19 cellular contexts compared by ENCODE assay signal in the genomic region with DNA sequence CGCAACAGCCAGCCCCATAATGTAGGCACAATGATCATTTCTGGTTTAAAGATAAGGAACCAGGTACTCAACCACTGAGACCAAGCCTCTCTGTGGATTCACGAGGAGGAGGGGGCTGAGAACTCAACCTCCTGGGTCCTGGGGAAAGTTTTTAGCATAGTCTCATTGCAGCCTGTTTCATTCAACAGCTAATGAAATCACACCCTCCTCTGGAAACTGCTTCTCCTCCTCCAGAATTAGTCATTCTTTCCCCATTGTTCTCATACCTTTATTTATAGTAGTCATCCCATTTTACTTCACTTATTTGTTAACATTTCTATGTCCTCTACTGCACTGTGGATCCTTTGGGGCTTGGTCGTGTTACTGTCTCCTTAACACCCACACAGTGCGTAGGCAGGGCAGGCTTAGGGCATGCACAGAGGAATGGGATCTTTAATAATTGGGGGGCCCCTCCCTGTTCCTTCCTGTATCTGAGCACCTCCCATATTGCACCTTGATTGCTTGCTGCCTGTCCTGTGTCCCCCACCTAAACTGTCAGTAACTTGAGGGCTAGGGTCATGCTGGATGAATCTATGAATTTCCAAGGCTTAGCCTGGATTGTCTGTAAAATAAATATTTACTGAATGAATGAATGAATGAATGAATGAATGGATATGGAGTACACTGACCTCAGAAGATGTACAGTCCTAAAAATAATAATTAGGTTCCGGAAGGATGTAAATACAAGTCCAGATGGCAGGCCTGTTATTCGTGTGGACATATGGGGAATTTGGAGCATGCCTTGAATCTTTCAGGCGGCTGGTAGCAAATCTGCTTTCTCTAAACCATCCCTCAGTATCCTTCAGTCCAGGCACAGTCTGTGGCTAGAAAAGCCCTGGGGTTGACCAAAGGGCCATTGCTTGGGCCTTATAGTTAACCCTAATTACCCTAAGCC.
DNase-seq lines count a peak whose midpoint lies in the region.
"Had no signal": no experiment of that assay in that cellular context is flagged by ENCODE, and none has a peak within 500 bp of the region (broad histone marks: within the 10 kb centered on the region; RNA-seq: fewer than 3 reads in every experiment).

No MANE protein-coding gene starts in this region.

- no peaks in the 10 kb centered on the region for H4K20me1 ChIP-seq in BLaER1

- H3K27me3 ChIP-seq in BLaER1, result no peaks in the 10 kb centered on the region
- H3K27me3 ChIP-seq: ovary, testis had no signal

- no peaks in the 10 kb centered on the region for H3K36me3 ChIP-seq in BLaER1
- H3K36me3 ChIP-seq: ovary had no signal

- no peaks in the 10 kb centered on the region for H3K9me3 ChIP-seq in BLaER1
- H3K9me3 ChIP-seq: ovary, testis had no signal

- H3K4me3 ChIP-seq in BLaER1, result no peak overlapping the region
- H3K4me3 ChIP-seq: ovary, testis had no signal

- H3K4me1 ChIP-seq in BLaER1, result peaks cover 18% of the 10 kb centered on the region
- H3K4me1 ChIP-seq: testis had no signal

- H3K9ac ChIP-seq in BLaER1, result no peak overlapping the region

- H3K27ac ChIP-seq in BLaER1, result no peak overlapping the region
- H3K27ac ChIP-seq: ovary, testis had no signal

- peak overlapping the region; percentile 71 for H3K4me2 ChIP-seq in BLaER1

- DNase-seq in M059J (ENCODE audit: low read depth) (peak; percentile 38), cerebellum (ENCODE audit: low spot score) (peak; percentile 38), putamen (ENCODE audit: low spot score) (peak; percentile 39), GDM1 (lab: John Stamatoyannopoulos, UW) (no peak), ureter (ENCODE audit: low spot score) (no peak)
- DNase-seq in stimulated activated naive CD4-positive, alpha-beta T cell treated with Interleukin-2 at 50 U/mL for 16 hours (lab: John Stamatoyannopoulos, UW), result no peak
- DNase-seq: activated CD4-positive, alpha-beta T cell treated with anti-CD3 and anti-CD28 coated beads, Interleukin-2, amount 10 ng/mL, durations not matched to agents 7 days and 5 days; activated CD8-positive, alpha-beta memory T cell treated with anti-CD3 and anti-CD28 coated beads, Interleukin-2, amount 50 U/mL, for 4 hours; activated effector memory CD4-positive, alpha-beta T cell treated with Interleukin-2 at 50 U/mL for 16 hours; central memory CD4-positive, alpha-beta T cell; COR-L47; erythroblast; HCEC 1CT; naive thymus-derived CD4-positive, alpha-beta T cell; NCI-H1048; NCI-H2081 treated with DMSO at 0.1 percent for 48 hours; ovary; testis had no signal

Comparison
In these comparisons a context has a peak if more than half of its experiments do, and no peak if none do; other contexts are left out.
1. DNase-seq: peak in M059J (single experiment), cerebellum (single experiment) and putamen (single experiment); none in GDM1 (single experiment), ureter (single experiment) and stimulated activated naive CD4-positive, alpha-beta T cell treated with Interleukin-2 at 50 U/mL for 16 hours (single experiment).